ENCODE assay signal across 9 cellular contexts in genomic region chr19:48623556-48624066, GRCh38. TPM values are rescaled to one million over a fixed set of nuclear protein-coding genes. Genes with fewer than 3 reads are reported as not detected.
DNase-seq lines count a peak whose midpoint lies in the region; ATAC-seq and TF ChIP-seq lines count a peak whose summit lies in the region.
"Had no signal": no experiment of that assay in that cellular context is flagged by ENCODE, and none has a peak within 500 bp of the region (broad histone marks: within the 10 kb centered on the region; RNA-seq: fewer than 3 reads in every experiment).

No MANE protein-coding gene starts in this region.

- no peak for TF ChIP-seq CTCF in CD8-positive, alpha-beta T cell (IDR thresholded peaks at IDR 0.05)

- ATAC-seq in CD8-positive, alpha-beta T cell = no peak
- no peak for ATAC-seq in HG02938 (IDR thresholded peaks at IDR 0.05; ENCODE audit: unreplicated experiment)

- H3K4me3 Mint-ChIP-seq in CD8-positive, alpha-beta T cell = peak overlapping the region; percentile 88

- no peaks in the 10 kb centered on the region for H3K27me3 ChIP-seq in CD8-positive, alpha-beta T cell (ENCODE audit: insufficient read depth, low read length)
- H3K27me3 ChIP-seq in ectodermal cell (ENCODE audit: control insufficient read depth, insufficient read depth, low read length, poor library complexity, severe bottlenecking) (no peaks in the 10 kb centered on the region), neuron (ENCODE audit: insufficient read depth, low read length) (no peaks in the 10 kb centered on the region)

- CTCF ChIA-PET in CD8-positive, alpha-beta T cell (lab: Charles Lee) = interaction anchor here (1.2 to 1.7 kb wide), 2 partner anchors 22 to 219 kb away, joined by 3 to 5 read pairs; partner anchors contain the start of gene CA11

- peak overlapping the region; percentile 10 for H3K4me3 ChIP-seq in CD8-positive, alpha-beta T cell (ENCODE audit: low read depth, low read length)
- H3K4me3 ChIP-seq in ectodermal cell (ENCODE audit: insufficient read depth, low read depth, low read length) (peak overlapping the region; percentile 28), neuron (ENCODE audit: low read length) (peak overlapping the region; percentile 56)

- peaks cover 27% of the 10 kb centered on the region for H3K4me1 ChIP-seq in CD8-positive, alpha-beta T cell (ENCODE audit: insufficient read depth, low read length)
- peaks cover 16% of the 10 kb centered on the region for H3K4me1 ChIP-seq in ectodermal cell (ENCODE audit: control insufficient read depth, insufficient read depth, low read length)
- peaks cover 28% of the 10 kb centered on the region for H3K4me1 ChIP-seq in neuron (ENCODE audit: insufficient read depth, low read length)

- H3K27me3 Mint-ChIP-seq in CD8-positive, alpha-beta T cell (ENCODE audit: low read depth) = no peaks in the 10 kb centered on the region

- 32 to 37% methylated on average over 8 of the region's 8 CpGs for WGBS in ectodermal cell, 2 experiments

- no peaks in the 10 kb centered on the region for H3K9me3 Mint-ChIP-seq in CD8-positive, alpha-beta T cell

- DNase-seq in CD8-positive, alpha-beta T cell = peak in 1 of 7 experiments; percentile 3
- DNase-seq in NCI-H524 (lab: John Stamatoyannopoulos, UW) (peak; percentile 33 to 75), hepatic stellate cell (ENCODE audit: low spot score) (no peak), 8988T (no peak), ureter (ENCODE audit: low spot score) (no peak)

- H3K27ac Mint-ChIP-seq in CD8-positive, alpha-beta T cell = peak overlapping the region; percentile 95

- no peaks in the 10 kb centered on the region for H3K9me3 ChIP-seq in CD8-positive, alpha-beta T cell (ENCODE audit: low read length)
- H3K9me3 ChIP-seq in ectodermal cell (ENCODE audit: control insufficient read depth, low read length) (no peaks in the 10 kb centered on the region), neuron (ENCODE audit: low read length) (no peaks in the 10 kb centered on the region)

- no peak overlapping the region for H2AFZ ChIP-seq in neuron (ENCODE audit: low read depth, low read length)

- H3K27ac ChIP-seq in CD8-positive, alpha-beta T cell (ENCODE audit: low read depth, low read length) = peak overlapping the region; percentile 10
- H3K27ac ChIP-seq in ectodermal cell (ENCODE audit: insufficient read depth, low read depth, low read length, poor library complexity, severe bottlenecking) = peak overlapping the region; percentile 96
- H3K27ac ChIP-seq: HL-60 had no signal

- peaks cover 34% of the 10 kb centered on the region for H3K36me3 Mint-ChIP-seq in CD8-positive, alpha-beta T cell

- H3K4me1 Mint-ChIP-seq in CD8-positive, alpha-beta T cell (ENCODE audit: low read depth) = peaks cover 50% of the 10 kb centered on the region

- POLR2A ChIA-PET in CD8-positive, alpha-beta T cell (lab: Charles Lee) = interaction anchor here (1.2 to 6.1 kb wide), 4 partner anchors 9 to 153 kb away, joined by 3 to 78 read pairs (median 8); partner anchors contain the start of genes CA11 and DBP

- no peaks in the 10 kb centered on the region for H3K36me3 ChIP-seq in CD8-positive, alpha-beta T cell (ENCODE audit: insufficient read depth, low read length)
- H3K36me3 ChIP-seq in ectodermal cell (ENCODE audit: control insufficient read depth, insufficient read depth, low read length) (no peaks in the 10 kb centered on the region), neuron (ENCODE audit: insufficient read depth, low read length) (peaks cover 8% of the 10 kb centered on the region)

- intact Hi-C loops in CD8-positive, alpha-beta T cell (cut with DNase I, micrococcal nuclease) = loop anchor here in 1 of 2 experiments (1.0 kb wide), 1 partner anchor 14 kb away; the partner anchor contains the start of gene DBP

RNA-seq across cellular contexts. Expression of gene SPHK2, which starts 4.3 kb away (rescaled TPM):
- 10 to 100 TPM; 15.6 to 17.6 TPM for total RNA-seq in CD8-positive, alpha-beta T cell
- 37.4 TPM for polyA plus RNA-seq in ectodermal cell (2013, experiment 1 of 4)
- 42.1 TPM for polyA plus RNA-seq in ectodermal cell (2013, experiment 2 of 4)
- polyA plus RNA-seq in ectodermal cell (2013, experiment 3 of 4) = 26.8 TPM
- 32.2 TPM for polyA plus RNA-seq in ectodermal cell (2013, experiment 4 of 4)
- total RNA-seq in ureter = 27.6 TPM

RNA-seq across cellular contexts. Expression of gene RPL18, which starts 4.6 kb away (rescaled TPM):
- 1,000 to 10,000 TPM; 2,604 to 2,657 TPM for total RNA-seq in CD8-positive, alpha-beta T cell
- 1,711 TPM for polyA plus RNA-seq in ectodermal cell (2013, experiment 1 of 4)
- polyA plus RNA-seq in ectodermal cell (2013, experiment 2 of 4) = 1,723 TPM
- polyA plus RNA-seq in ectodermal cell (2013, experiment 3 of 4) = 1,581 TPM
- polyA plus RNA-seq in ectodermal cell (2013, experiment 4 of 4) = 1,728 TPM
- 1,575 TPM for total RNA-seq in ureter

RNA-seq across cellular contexts. Expression of gene FAM83E, which starts 8.7 kb away (rescaled TPM):
- total RNA-seq in CD8-positive, alpha-beta T cell = 1 to 10 TPM; 2.5 to 3.1 TPM
- polyA plus RNA-seq in ectodermal cell (2013, experiment 1 of 4) = 0.26 TPM
- polyA plus RNA-seq in ectodermal cell (2013, experiment 2 of 4) = 1.2 TPM
- 1.1 TPM for polyA plus RNA-seq in ectodermal cell (2013, experiment 3 of 4)
- 1.0 TPM for polyA plus RNA-seq in ectodermal cell (2013, experiment 4 of 4)
- 12.7 TPM for total RNA-seq in ureter

RNA-seq across cellular contexts. Expression of gene DBP, which starts 13.6 kb away (rescaled TPM):
- total RNA-seq in CD8-positive, alpha-beta T cell = 10 to 100 TPM; 24.8 to 25.6 TPM
- 16.9 TPM for polyA plus RNA-seq in ectodermal cell (2013, experiment 1 of 4)
- 14.6 TPM for polyA plus RNA-seq in ectodermal cell (2013, experiment 2 of 4)
- polyA plus RNA-seq in ectodermal cell (2013, experiment 3 of 4) = 14.9 TPM
- 16.8 TPM for polyA plus RNA-seq in ectodermal cell (2013, experiment 4 of 4)
- total RNA-seq in ureter = 12.7 TPM

RNA-seq across cellular contexts. Expression of gene SPACA4, which starts 17.1 kb away (rescaled TPM):
- not detected for total RNA-seq in CD8-positive, alpha-beta T cell
- not detected for polyA plus RNA-seq in ectodermal cell (2013, experiment 1 of 4)
- not detected for polyA plus RNA-seq in ectodermal cell (2013, experiment 2 of 4)
- not detected for polyA plus RNA-seq in ectodermal cell (2013, experiment 3 of 4)
- not detected for polyA plus RNA-seq in ectodermal cell (2013, experiment 4 of 4)
- total RNA-seq in ureter = not detected

Comparison
In these comparisons a context has a peak if more than half of its experiments do, and no peak if none do; other contexts are left out.
1. DNase-seq: peak in NCI-H524 (2 of 2); none in hepatic stellate cell (single experiment), 8988T (single experiment) and ureter (single experiment).
2. Peak in every context shown above with its lines, with median percentiles within 50 percentile points of each other: H3K4me3 ChIP-seq.